34 cellular contexts compared by ENCODE assay signal in the genomic region with DNA sequence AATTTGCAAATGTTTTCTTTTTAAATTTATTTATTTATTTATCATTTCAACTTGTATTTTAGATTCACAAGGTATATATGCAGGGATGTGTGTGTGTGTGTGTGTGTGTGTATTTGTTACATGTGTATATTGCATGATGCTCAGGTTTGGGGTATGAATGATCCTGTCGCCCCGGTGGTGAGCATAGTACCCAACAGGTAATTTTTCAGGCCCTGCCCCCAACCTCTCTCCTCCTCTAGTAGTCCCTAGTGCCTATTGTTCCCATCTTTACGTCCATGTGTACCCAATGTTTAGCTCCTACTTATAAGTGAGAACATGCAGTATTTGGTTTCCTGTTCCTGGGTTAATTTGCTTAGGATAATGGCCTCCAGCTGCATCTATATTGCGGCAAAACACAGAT. TPM values are rescaled to one million over a fixed set of nuclear protein-coding genes. Genes with fewer than 3 reads are reported as not detected.
"Had no signal": no experiment of that assay in that cellular context is flagged by ENCODE, and none has a peak within 500 bp of the region (broad histone marks: within the 10 kb centered on the region; RNA-seq: fewer than 3 reads in every experiment).

No MANE protein-coding gene starts in this region.

- ATAC-seq: activated CD4-positive, alpha-beta T cell treated with anti-CD3 and anti-CD28 coated beads for 36 hours; activated CD8-positive, alpha-beta memory T cell treated with anti-CD3 and anti-CD28 coated beads, Interleukin-2, amount 10 ng/mL, durations not matched to agents 7 days and 5 days; activated CD8-positive, alpha-beta T cell treated with anti-CD3 and anti-CD28 coated beads, Interleukin-2, amount 10 ng/mL, durations not matched to agents 7 days and 5 days; activated naive CD4-positive, alpha-beta T cell treated with anti-CD3 and anti-CD28 coated beads, Interleukin-2, amount 50 U/mL, for 72 hours; effector memory CD8-positive, alpha-beta T cell; gastroesophageal sphincter; heart right ventricle had no signal

- H3K27me3 Mint-ChIP-seq: activated naive CD4-positive, alpha-beta T cell treated with anti-CD3 and anti-CD28 coated beads, Interleukin-2, amount 10 ng/mL, durations not matched to agents 7 days and 5 days; dendritic cell treated with granulocyte-macrophage colony-stimulating factor and Interleukin-4, amounts not matched to agents 40 ng/mL and 50 ng/mL, for 4 days had no signal

- H3K4me3 Mint-ChIP-seq: activated CD4-positive, alpha-beta memory T cell treated with anti-CD3 and anti-CD28 coated beads for 36 hours; activated CD4-positive, alpha-beta T cell treated with anti-CD3 and anti-CD28 coated beads for 36 hours; activated CD4-positive, alpha-beta T cell treated with anti-CD3 and anti-CD28 coated beads, Interleukin-2, amount 10 ng/mL, durations not matched to agents 24 days and 14 days; activated CD8-positive, alpha-beta memory T cell treated with anti-CD3 and anti-CD28 coated beads, Interleukin-2, amount 10 ng/mL, durations not matched to agents 7 days and 5 days; activated CD8-positive, alpha-beta T cell treated with anti-CD3 and anti-CD28 coated beads, Interleukin-2, amount 10 ng/mL, durations not matched to agents 7 days and 5 days; activated naive CD4-positive, alpha-beta T cell treated with anti-CD3 and anti-CD28 coated beads, Interleukin-2, amount 10 ng/mL, durations not matched to agents 7 days and 5 days; activated naive CD8-positive, alpha-beta T cell treated with anti-CD3 and anti-CD28 coated beads, Interleukin-2, amount 10 ng/mL, durations not matched to agents 7 days and 5 days; activated T-helper 1 cell treated with anti-CD3 and anti-CD28 coated beads, Interleukin-12 subunit alpha, Interleukin-12 subunit beta, Interleukin-2, Interleukin-4 antibody, amounts not matched to agents 30 ng/mL and 10 ng/mL and 1 ng/mL, durations not matched to agents 14 hours and 24 hours and 36 hours; brain; central memory CD8-positive, alpha-beta T cell; dendritic cell treated with granulocyte-macrophage colony-stimulating factor and Interleukin-4, amounts not matched to agents 40 ng/mL and 50 ng/mL, for 4 days; effector memory CD8-positive, alpha-beta T cell; T-helper 2 cell treated with Interferon-gamma antibody and Interleukin-4, amounts not matched to agents 5 μg/mL and 100 μg/mL, for 36 hours had no signal

- H3K9me3 Mint-ChIP-seq: activated naive CD4-positive, alpha-beta T cell treated with anti-CD3 and anti-CD28 coated beads, Interleukin-2, amount 10 ng/mL, durations not matched to agents 7 days and 5 days; T-helper 2 cell treated with Interferon-gamma antibody and Interleukin-4, amounts not matched to agents 5 μg/mL and 100 μg/mL, for 36 hours had no signal

- H3K4me1 Mint-ChIP-seq: activated CD4-positive, alpha-beta T cell treated with anti-CD3 and anti-CD28 coated beads, Interleukin-2, amount 10 ng/mL, durations not matched to agents 24 days and 14 days; activated CD8-positive, alpha-beta memory T cell treated with anti-CD3 and anti-CD28 coated beads, Interleukin-2, amount 10 ng/mL, durations not matched to agents 7 days and 5 days; activated naive CD4-positive, alpha-beta T cell treated with anti-CD3 and anti-CD28 coated beads, Interleukin-2, amount 10 ng/mL, durations not matched to agents 7 days and 5 days; activated naive CD8-positive, alpha-beta T cell treated with anti-CD3 and anti-CD28 coated beads, Interleukin-2, amount 10 ng/mL, durations not matched to agents 7 days and 5 days; brain; central memory CD8-positive, alpha-beta T cell had no signal

- H3K36me3 Mint-ChIP-seq: activated CD4-positive, alpha-beta memory T cell treated with anti-CD3 and anti-CD28 coated beads for 36 hours; activated CD8-positive, alpha-beta memory T cell treated with anti-CD3 and anti-CD28 coated beads, Interleukin-2, amount 10 ng/mL, durations not matched to agents 7 days and 5 days; activated naive CD4-positive, alpha-beta T cell treated with anti-CD3 and anti-CD28 coated beads, Interleukin-2, amount 10 ng/mL, durations not matched to agents 7 days and 5 days; activated naive CD4-positive, alpha-beta T cell treated with anti-CD3 and anti-CD28 coated beads, Interleukin-2, amount 50 U/mL, for 72 hours; activated naive CD8-positive, alpha-beta T cell treated with anti-CD3 and anti-CD28 coated beads, Interleukin-2, amount 10 ng/mL, durations not matched to agents 7 days and 5 days; brain had no signal

- H3K27ac Mint-ChIP-seq: activated CD4-positive, alpha-beta memory T cell treated with anti-CD3 and anti-CD28 coated beads for 36 hours; activated CD4-positive, alpha-beta T cell treated with anti-CD3 and anti-CD28 coated beads for 36 hours; activated CD4-positive, alpha-beta T cell treated with anti-CD3 and anti-CD28 coated beads, Interleukin-2, amount 10 ng/mL, durations not matched to agents 24 days and 14 days; activated CD8-positive, alpha-beta memory T cell treated with anti-CD3 and anti-CD28 coated beads, Interleukin-2, amount 10 ng/mL, durations not matched to agents 7 days and 5 days; activated CD8-positive, alpha-beta T cell treated with anti-CD3 and anti-CD28 coated beads, Interleukin-2, amount 10 ng/mL, durations not matched to agents 7 days and 5 days; activated naive CD4-positive, alpha-beta T cell treated with anti-CD3 and anti-CD28 coated beads, Interleukin-2, amount 10 ng/mL, durations not matched to agents 7 days and 5 days; activated naive CD4-positive, alpha-beta T cell treated with anti-CD3 and anti-CD28 coated beads, Interleukin-2, amount 50 U/mL, for 72 hours; activated naive CD8-positive, alpha-beta T cell treated with anti-CD3 and anti-CD28 coated beads, Interleukin-2, amount 10 ng/mL, durations not matched to agents 7 days and 5 days; activated T-helper 1 cell treated with anti-CD3 and anti-CD28 coated beads, Interleukin-12 subunit alpha, Interleukin-12 subunit beta, Interleukin-2, Interleukin-4 antibody, amounts not matched to agents 30 ng/mL and 10 ng/mL and 1 ng/mL, durations not matched to agents 14 hours and 24 hours and 36 hours; brain; dendritic cell treated with granulocyte-macrophage colony-stimulating factor and Interleukin-4, amounts not matched to agents 40 ng/mL and 50 ng/mL, for 4 days; effector memory CD8-positive, alpha-beta T cell; T-helper 2 cell treated with Interferon-gamma antibody and Interleukin-4, amounts not matched to agents 5 μg/mL and 100 μg/mL, for 36 hours had no signal

- FAIRE-seq: bronchial epithelial cell, endometrium, endothelial cell of umbilical vein had no signal

- DNase-seq: activated CD4-positive, alpha-beta memory T cell treated with anti-CD3 and anti-CD28 coated beads for 36 hours; activated CD4-positive, alpha-beta T cell treated with anti-CD3 and anti-CD28 coated beads for 36 hours; activated CD4-positive, alpha-beta T cell treated with anti-CD3 and anti-CD28 coated beads, Interleukin-2, amount 10 ng/mL, durations not matched to agents 24 days and 14 days; activated CD4-positive, CD25-positive, alpha-beta regulatory T cell; activated CD4-positive, CD25-positive, alpha-beta regulatory T cell treated with anti-CD3 and anti-CD28 coated beads, Interleukin-2, amount 50 U/mL, for 72 hours; activated CD8-positive, alpha-beta memory T cell treated with anti-CD3 and anti-CD28 coated beads, Interleukin-2, amount 10 ng/mL, durations not matched to agents 7 days and 5 days; activated CD8-positive, alpha-beta memory T cell treated with anti-CD3 and anti-CD28 coated beads, Interleukin-2, amount 50 U/mL, for 4 hours; activated CD8-positive, alpha-beta T cell treated with anti-CD3 and anti-CD28 coated beads, Interleukin-2, amount 10 ng/mL, durations not matched to agents 7 days and 5 days; activated gamma-delta T cell; activated naive CD4-positive, alpha-beta T cell; activated naive CD4-positive, alpha-beta T cell treated with anti-CD3 and anti-CD28 coated beads, Interleukin-2, amount 10 ng/mL, durations not matched to agents 7 days and 5 days; activated naive CD8-positive, alpha-beta T cell treated with anti-CD3 and anti-CD28 coated beads, Interleukin-2, amount 10 ng/mL, durations not matched to agents 7 days and 5 days; activated T-cell treated with anti-CD3 and anti-CD28 coated beads, Interleukin-2, amount 50 U/mL, for 1 hour; activated T-cell treated with anti-CD3 and anti-CD28 coated beads, Interleukin-2, amount 50 U/mL, for 48 hours; dorsolateral prefrontal cortex; effector memory CD8-positive, alpha-beta T cell; esophagus squamous epithelium; foreskin melanocyte; heart right ventricle; T1000; WERI-Rb-1 had no signal

- H3K4me3 ChIP-seq: ascending aorta, coronary artery, dorsolateral prefrontal cortex, esophagus squamous epithelium, gastroesophageal sphincter, heart right ventricle, hepatocyte had no signal

RNA-seq across cellular contexts. Expression of gene KIF5C, which starts 33.0 kb away (rescaled TPM):
- total RNA-seq: bronchial epithelial cell had no signal
